In genomic region chr1:178310685-178311105, GRCh38 we compare ENCODE assay signal across 8 cellular contexts.
DNase-seq lines count a peak whose midpoint lies in the region; ATAC-seq and TF ChIP-seq lines count a peak whose summit lies in the region.

No MANE protein-coding gene starts in this region.

- DNase-seq in ELR (ENCODE audit: low read depth), result peak; percentile 83
- peak; percentile 88 for DNase-seq in GM23248
- peak; percentile 85 for DNase-seq in PC-3
- no peak for DNase-seq in colonic mucosa
- no peak for DNase-seq in right lobe of liver
- no peak for DNase-seq in occipital lobe (lab: John Stamatoyannopoulos, UW)
- no peak for DNase-seq in GOT3 (lab: John Stamatoyannopoulos, UW)

- H3K9me3 ChIP-seq in GM23248 (ENCODE audit: low read depth) (no peaks in the 10 kb centered on the region), PC-3 (ENCODE audit: low read length) (no peaks in the 10 kb centered on the region), colonic mucosa (no peaks in the 10 kb centered on the region), right lobe of liver (no peaks in the 10 kb centered on the region)

- CTCF ChIA-PET in PC-3 (lab: Charles Lee), result interaction anchor here (0.6 to 1.1 kb wide), 3 partner anchors 11 to 229 kb away, joined by 4 to 7 read pairs (median 5); no protein-coding TSS in a partner anchor

- H3K4me2 ChIP-seq in GM23248 (ENCODE audit: unreplicated experiment) (no peak overlapping the region), PC-3 (ENCODE audit: low read length) (no peak overlapping the region)

- ATAC-seq in PC-3, result peak; percentile 77
- peak; percentile 98 to 100 (median 100) for ATAC-seq in right lobe of liver

- intact Hi-C loops in PC-3 (cut with micrococcal nuclease), result loop anchor here (5.0 kb wide), 3 partner anchors 157 to 222 kb away; no protein-coding TSS in a partner anchor
- intact Hi-C loops in colonic mucosa (cut with DNase I), result loop anchor here (5.0 to 10.0 kb wide), 3 partner anchors 37 to 444 kb away; no protein-coding TSS in a partner anchor
- intact Hi-C loops in right lobe of liver (cut with DNase I), result no loop called here

- H2AFZ ChIP-seq in GM23248 (no peak overlapping the region), PC-3 (ENCODE audit: low read length) (no peak overlapping the region)

- H3K27me3 ChIP-seq in GM23248 (replicated peaks; ENCODE audit: insufficient read depth), result no peaks in the 10 kb centered on the region
- no peaks in the 10 kb centered on the region for H3K27me3 ChIP-seq in PC-3 (ENCODE audit: low read length)
- no peaks in the 10 kb centered on the region for H3K27me3 ChIP-seq in colonic mucosa
- no peaks in the 10 kb centered on the region for H3K27me3 ChIP-seq in right lobe of liver

- no peaks in the 10 kb centered on the region for H3K9me2 ChIP-seq in GM23248 (ENCODE audit: insufficient read depth)
- no peaks in the 10 kb centered on the region for H3K9me2 ChIP-seq in PC-3 (replicated peaks; ENCODE audit: low read length)

- BruUV-seq in PC-3 (replicated peaks; lab: Mats Ljungman, UMichigan), result no TSS peak

- H3K27ac ChIP-seq in GM23248 (no peak overlapping the region), PC-3 (ENCODE audit: low read length) (no peak overlapping the region), colonic mucosa (no peak overlapping the region), right lobe of liver (no peak overlapping the region)

- TF ChIP-seq POLR2A in right lobe of liver (IDR thresholded peaks at IDR 0.05), result no peak

- H4K20me1 ChIP-seq in GM23248 (ENCODE audit: insufficient read depth) (peaks cover 7% of the 10 kb centered on the region; the same call in 1 of the 2 replicates), PC-3 (ENCODE audit: low read length) (no peaks in the 10 kb centered on the region)

- POLR2A ChIA-PET in PC-3 (lab: Charles Lee; ENCODE audit: unreplicated experiment), result no interaction called here

- H3K4me3 ChIP-seq in GM23248 (no peak overlapping the region), PC-3 (ENCODE audit: low read length) (no peak overlapping the region), colonic mucosa (no peak overlapping the region), right lobe of liver (no peak overlapping the region)

- peak; percentile 86 for TF ChIP-seq CTCF in LNCAP (IDR thresholded peaks at IDR 0.05)
- peak; percentile 73 for TF ChIP-seq CTCF in PC-3 (conservative IDR thresholded peaks at IDR 0.05; ENCODE audit: low read depth, low read length)
- peak; percentile 63 for TF ChIP-seq CTCF in colonic mucosa (IDR thresholded peaks at IDR 0.05)
- TF ChIP-seq CTCF in right lobe of liver (IDR thresholded peaks at IDR 0.05), result peak; percentile 72 to 95 (median 74)

- 0% methylated on average over 1 of the region's 1 CpG for WGBS in GM23248 (ENCODE audit: low coverage in 1 of 2, low lambda C conversion rate in 2 of 2, missing lambda C conversion rate in 2 of 2), 2 experiments
- 0% methylated on average over 1 of the region's 1 CpG for WGBS in right lobe of liver (ENCODE audit: insufficient coverage, low coverage, low lambda C conversion rate, missing lambda C conversion rate)

- in situ Hi-C loops in GM23248 (cut with MboI), result loop anchor here (25.0 kb wide), 2 partner anchors 452 to 702 kb away; no protein-coding TSS in a partner anchor

- H3K4me1 ChIP-seq in GM23248 (ENCODE audit: insufficient read depth), result peaks cover 10% of the 10 kb centered on the region
- H3K4me1 ChIP-seq in PC-3 (ENCODE audit: insufficient read depth, low read length), result peaks cover 12% of the 10 kb centered on the region
- H3K4me1 ChIP-seq in colonic mucosa, result no peaks in the 10 kb centered on the region
- H3K4me1 ChIP-seq in right lobe of liver, result no peaks in the 10 kb centered on the region

- H3K36me3 ChIP-seq in GM23248 (ENCODE audit: low read depth) (no peaks in the 10 kb centered on the region), PC-3 (ENCODE audit: low read depth, low read length) (no peaks in the 10 kb centered on the region), colonic mucosa (no peaks in the 10 kb centered on the region), right lobe of liver (no peaks in the 10 kb centered on the region)

- peaks cover 76% of the 10 kb centered on the region for H3K79me2 ChIP-seq in GM23248 (ENCODE audit: insufficient read depth)
- H3K79me2 ChIP-seq in PC-3 (ENCODE audit: low read length), result 0 out of 2 replicates have a peak, but pooled peaks cover 5% of the 10 kb centered on the region

- no peaks in the 10 kb centered on the region for H3F3A ChIP-seq in GM23248 (ENCODE audit: insufficient read depth)
- no peaks in the 10 kb centered on the region for H3F3A ChIP-seq in PC-3 (ENCODE audit: low read length, unreplicated experiment)

- H3K9ac ChIP-seq in GM23248 (peak overlapping the region; percentile 28; the same call in 1 of the 2 replicates), PC-3 (ENCODE audit: low read length) (no peak overlapping the region), colonic mucosa (ENCODE audit: low read depth in 2 of 2, low read length in 2 of 2) (no peak overlapping the region)

Comparison
In these comparisons a context has a peak if more than half of its experiments do, and no peak if none do; other contexts are left out.
1. DNase-seq: peak in ELR (single experiment), GM23248 (single experiment) and PC-3 (single experiment); none in colonic mucosa (single experiment), right lobe of liver (0 of 3), occipital lobe (single experiment) and GOT3 (single experiment).
2. intact Hi-C loops: an anchor here in PC-3 (5.0 kb wide) and colonic mucosa (5.0 to 10.0 kb wide); none called in right lobe of liver.
3. Peak in every context shown above with its lines, with median percentiles within 50 percentile points of each other: CTCF ChIP-seq.